In the genomic region with DNA sequence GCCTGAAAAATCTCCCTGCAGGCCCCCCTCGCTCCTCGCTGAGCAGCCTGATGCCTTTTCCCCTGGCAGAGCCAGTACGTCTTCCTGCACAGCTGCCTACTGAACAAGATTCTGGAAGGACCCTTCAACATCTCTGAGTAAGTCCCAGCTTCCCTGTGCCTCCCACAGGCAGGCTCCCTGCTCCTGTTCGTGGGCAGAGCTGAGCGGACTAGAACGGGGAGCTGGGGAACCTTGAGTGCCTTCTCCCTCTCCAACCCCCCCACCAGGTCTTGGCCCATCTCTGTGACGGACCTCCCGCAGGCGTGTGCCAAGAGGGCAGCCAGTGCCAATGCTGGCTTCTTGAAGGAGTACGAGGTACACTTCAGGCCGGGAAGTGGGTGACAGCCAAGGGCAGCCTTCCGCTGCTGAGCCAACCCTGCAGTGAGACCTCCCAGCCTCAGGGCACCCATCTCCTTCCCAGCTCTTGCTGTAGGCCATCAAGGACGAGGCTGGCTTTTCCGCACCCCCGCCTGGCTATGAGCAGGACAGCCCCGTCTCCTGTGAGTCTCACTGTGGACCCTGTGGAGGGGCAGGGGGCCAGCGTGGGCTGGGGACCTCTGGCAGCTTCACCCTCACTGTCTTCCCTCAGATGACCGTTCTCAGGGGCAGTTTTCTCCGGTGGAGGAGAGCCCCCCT, we compare ENCODE assay signal across 1 cellular context.
TF ChIP-seq lines count a peak whose summit lies in the region.

No MANE protein-coding gene starts in this region.

TF ChIP-seq in IMR-90, 13 proteins besides CTCF, POLR2A, EP300 and RAD21:
- TF ChIP-seq BHLHE40 (IDR thresholded peaks at IDR 0.05; ENCODE audit: low read depth, low read length) = no peak
- TF ChIP-seq FOS (IDR thresholded peaks at IDR 0.05; ENCODE audit: low read depth, low read length) = no peak
- no peak for TF ChIP-seq RFX5 (IDR thresholded peaks at IDR 0.05; ENCODE audit: low read depth, low read length)
- no peak for TF ChIP-seq NFE2L2 (IDR thresholded peaks at IDR 0.05; ENCODE audit: low read depth, low read length)
- TF ChIP-seq CHD1 (IDR thresholded peaks at IDR 0.05; ENCODE audit: low read depth, low read length) = no peak
- TF ChIP-seq CEBPB (IDR thresholded peaks at IDR 0.05; ENCODE audit: low read depth, low read length) = no peak
- TF ChIP-seq MXI1 (IDR thresholded peaks at IDR 0.05; ENCODE audit: borderline replicate concordance, low read depth, low read length) = no peak
- TF ChIP-seq, protein P1, sequence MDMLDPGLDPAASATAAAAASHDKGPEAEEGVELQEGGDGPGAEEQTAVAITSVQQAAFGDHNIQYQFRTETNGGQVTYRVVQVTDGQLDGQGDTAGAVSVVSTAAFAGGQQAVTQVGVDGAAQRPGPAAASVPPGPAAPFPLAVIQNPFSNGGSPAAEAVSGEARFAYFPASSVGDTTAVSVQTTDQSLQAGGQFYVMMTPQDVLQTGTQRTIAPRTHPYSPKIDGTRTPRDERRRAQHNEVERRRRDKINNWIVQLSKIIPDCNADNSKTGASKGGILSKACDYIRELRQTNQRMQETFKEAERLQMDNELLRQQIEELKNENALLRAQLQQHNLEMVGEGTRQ (IDR thresholded peaks at IDR 0.05; ENCODE audit: low read depth, low read length) = no peak
- no peak for TF ChIP-seq MAFK (IDR thresholded peaks at IDR 0.05; ENCODE audit: low read depth, low read length)
- TF ChIP-seq SMC3 (IDR thresholded peaks at IDR 0.05; ENCODE audit: low read depth, low read length) = no peak
- TF ChIP-seq RCOR1 (IDR thresholded peaks at IDR 0.05; ENCODE audit: insufficient replicate concordance, low read length) = no peak
- TF ChIP-seq MAZ (IDR thresholded peaks at IDR 0.05; ENCODE audit: borderline replicate concordance, low read depth, low read length) = no peak
- TF ChIP-seq, protein P2, sequence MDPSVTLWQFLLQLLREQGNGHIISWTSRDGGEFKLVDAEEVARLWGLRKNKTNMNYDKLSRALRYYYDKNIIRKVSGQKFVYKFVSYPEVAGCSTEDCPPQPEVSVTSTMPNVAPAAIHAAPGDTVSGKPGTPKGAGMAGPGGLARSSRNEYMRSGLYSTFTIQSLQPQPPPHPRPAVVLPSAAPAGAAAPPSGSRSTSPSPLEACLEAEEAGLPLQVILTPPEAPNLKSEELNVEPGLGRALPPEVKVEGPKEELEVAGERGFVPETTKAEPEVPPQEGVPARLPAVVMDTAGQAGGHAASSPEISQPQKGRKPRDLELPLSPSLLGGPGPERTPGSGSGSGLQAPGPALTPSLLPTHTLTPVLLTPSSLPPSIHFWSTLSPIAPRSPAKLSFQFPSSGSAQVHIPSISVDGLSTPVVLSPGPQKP (IDR thresholded peaks at IDR 0.05; ENCODE audit: borderline replicate concordance, low read depth, low read length) = no peak
TF ChIP-seq in IMR-90: peak in this region for 0.
